In the genomic region with DNA sequence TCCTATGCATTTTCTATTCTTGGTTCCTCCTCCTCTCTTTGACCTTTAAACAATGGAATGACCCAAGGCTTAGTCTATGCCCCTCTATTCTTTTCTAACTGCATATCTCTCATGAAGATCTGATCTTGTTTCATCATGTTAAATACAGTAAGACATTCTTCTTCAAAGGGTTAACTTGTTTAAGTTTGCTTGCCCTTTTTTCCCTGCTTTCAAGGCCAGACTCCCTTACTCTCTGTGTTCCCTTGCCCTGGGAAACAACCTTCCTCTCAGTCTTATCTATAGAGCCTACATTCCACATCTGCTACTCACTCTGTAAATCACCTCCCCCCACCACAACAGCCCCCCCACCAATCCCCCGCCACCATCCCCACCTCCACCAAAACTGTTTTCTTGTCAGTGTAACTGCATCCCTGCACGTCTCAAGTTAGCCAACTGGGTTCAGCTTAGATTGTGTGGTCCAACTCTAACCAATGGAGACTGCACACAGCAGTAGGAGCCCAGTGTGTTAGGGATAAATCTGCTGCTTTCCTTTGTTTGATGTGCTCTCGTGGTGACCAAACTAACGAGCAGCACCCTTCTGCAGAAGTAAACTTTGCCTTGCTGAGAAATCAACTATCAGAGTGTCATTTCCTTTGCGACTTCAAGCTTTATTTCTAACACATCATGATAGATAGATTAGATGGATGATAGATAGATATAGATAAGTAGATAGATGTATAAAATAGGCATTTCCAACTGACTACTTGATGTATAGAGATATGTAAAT, we compare ENCODE assay signal across 1 cellular context.
TF ChIP-seq lines count a peak whose summit lies in the region.

No MANE protein-coding gene starts in this region.

TF ChIP-seq in WTC11, 78 proteins besides CTCF, POLR2A, EP300 and RAD21 (continued from another document):
- TF ChIP-seq, protein P1, sequence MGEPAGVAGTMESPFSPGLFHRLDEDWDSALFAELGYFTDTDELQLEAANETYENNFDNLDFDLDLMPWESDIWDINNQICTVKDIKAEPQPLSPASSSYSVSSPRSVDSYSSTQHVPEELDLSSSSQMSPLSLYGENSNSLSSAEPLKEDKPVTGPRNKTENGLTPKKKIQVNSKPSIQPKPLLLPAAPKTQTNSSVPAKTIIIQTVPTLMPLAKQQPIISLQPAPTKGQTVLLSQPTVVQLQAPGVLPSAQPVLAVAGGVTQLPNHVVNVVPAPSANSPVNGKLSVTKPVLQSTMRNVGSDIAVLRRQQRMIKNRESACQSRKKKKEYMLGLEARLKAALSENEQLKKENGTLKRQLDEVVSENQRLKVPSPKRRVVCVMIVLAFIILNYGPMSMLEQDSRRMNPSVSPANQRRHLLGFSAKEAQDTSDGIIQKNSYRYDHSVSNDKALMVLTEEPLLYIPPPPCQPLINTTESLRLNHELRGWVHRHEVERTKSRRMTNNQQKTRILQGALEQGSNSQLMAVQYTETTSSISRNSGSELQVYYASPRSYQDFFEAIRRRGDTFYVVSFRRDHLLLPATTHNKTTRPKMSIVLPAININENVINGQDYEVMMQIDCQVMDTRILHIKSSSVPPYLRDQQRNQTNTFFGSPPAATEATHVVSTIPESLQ (CRISPR knock-in tag; IDR thresholded peaks at IDR 0.05), result no peak
- no peak for TF ChIP-seq ELF4 (CRISPR knock-in tag; IDR thresholded peaks at IDR 0.05; ENCODE audit: low read depth)
- TF ChIP-seq ZNF138 (CRISPR knock-in tag; conservative IDR thresholded peaks at IDR 0.05), result no peak
